Comparison of ENCODE assay signal across 14 cellular contexts in the genomic region with DNA sequence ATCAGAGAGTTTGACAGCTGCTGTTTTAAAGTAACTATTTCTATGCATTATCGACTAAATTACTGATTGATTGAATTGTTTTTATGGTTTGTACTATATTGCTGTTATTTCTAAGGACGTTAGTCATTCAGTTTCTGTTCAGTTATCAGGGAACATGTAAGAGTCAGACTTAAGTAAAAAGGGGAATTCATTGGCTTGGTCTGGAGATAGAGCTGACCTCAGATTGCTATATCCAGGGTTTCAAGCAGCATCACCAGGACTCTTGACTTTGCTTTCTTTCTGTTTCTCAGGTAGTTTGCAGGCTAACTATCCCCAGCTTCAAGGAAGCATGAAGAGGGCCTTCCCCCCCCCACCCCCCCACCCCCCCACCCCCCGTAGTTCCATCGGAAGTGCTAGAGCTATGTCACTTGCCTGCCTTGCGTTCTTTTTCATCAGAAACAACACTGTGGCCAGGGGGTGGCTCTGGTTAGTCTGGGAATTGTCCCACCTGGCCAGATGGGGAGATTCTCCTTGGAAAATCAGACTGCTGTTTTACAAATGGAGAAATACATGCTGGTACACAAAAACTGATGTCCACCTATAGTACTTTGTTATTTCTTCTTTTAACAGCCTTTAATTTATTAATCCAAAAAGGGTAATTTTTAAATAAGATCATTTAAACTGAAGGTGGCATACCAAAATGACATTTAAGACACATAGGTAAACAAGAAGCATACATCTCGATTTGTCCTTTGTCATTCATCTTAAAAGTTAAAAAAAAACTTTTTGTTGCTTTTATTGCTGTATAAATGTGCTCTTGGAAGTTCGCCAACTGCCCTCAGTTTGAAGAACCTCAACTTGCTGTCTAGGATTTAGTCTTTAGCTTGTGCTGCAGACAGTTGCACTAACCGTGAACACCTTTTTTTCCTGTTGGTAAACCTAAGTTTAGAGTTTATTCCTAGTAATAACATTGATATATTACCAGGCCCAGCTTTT. TPM values are rescaled to one million over a fixed set of nuclear protein-coding genes. Genes with fewer than 3 reads are reported as not detected.
A peak's percentile ranks its signal among the peaks of the same experiment; 100 is the strongest.
DNase-seq lines count a peak whose midpoint lies in the region; ATAC-seq, FAIRE-seq and TF ChIP-seq lines count a peak whose summit lies in the region.
"Had no signal": no experiment of that assay in that cellular context is flagged by ENCODE, and none has a peak within 500 bp of the region (broad histone marks: within the 10 kb centered on the region; RNA-seq: fewer than 3 reads in every experiment).

No MANE protein-coding gene starts in this region.

- peak; percentile 66 for ATAC-seq in CD8-positive, alpha-beta T cell
- ATAC-seq in GM21423 (IDR thresholded peaks at IDR 0.05; ENCODE audit: unreplicated experiment) (peak; percentile 54), T-helper 17 cell (peak; percentile 52), HepG2 (peak; percentile 37; the same call in 2 of the 3 replicates), GM18867 (IDR thresholded peaks at IDR 0.05; ENCODE audit: unreplicated experiment) (no peak)

- in situ Hi-C loops in HepG2 (cut with HindIII; ENCODE audit: extremely low pct_ligation_motif_present, low pct_unique_long_range_greater_than_20kb) = loop anchor here (5.0 kb wide), 1 partner anchor 72 kb away; a partner anchor contains a TSS

- TF ChIP-seq POLR2A in HepG2 (IDR thresholded peaks at IDR 0.05; ENCODE audit: insufficient read depth in 1 of 2, low read depth in 2 of 2, low read length in 2 of 2) = no peak

- no peak for DNase-seq in CD8-positive, alpha-beta T cell
- DNase-seq in T-helper 17 cell (no peak), HepG2 (ENCODE audit: low spot score) (no peak), Calu3 (no peak), activated gamma-delta T cell treated with Interleukin-2 at 50 U/mL for 16 hours (no peak)
- no peak for DNase-seq in activated CD8-positive, alpha-beta memory T cell treated with anti-CD3 and anti-CD28 coated beads for 24 hours
- DNase-seq: GDM1, NCI-H2081 treated with DMSO at 0.1 percent for 48 hours, small intestine had no signal

- H3K4me1 ChIP-seq in CD8-positive, alpha-beta T cell (ENCODE audit: insufficient read depth, low read length) = peaks cover 79% of the 10 kb centered on the region
- H3K4me1 ChIP-seq in HepG2 (ENCODE audit: insufficient read depth, low read length) = peaks cover 66% of the 10 kb centered on the region

- H2AFZ ChIP-seq in HepG2 (ENCODE audit: low read length) = no peak overlapping the region

- H3K4me3 Mint-ChIP-seq in CD8-positive, alpha-beta T cell = peak overlapping the region; percentile 13
- H3K4me3 Mint-ChIP-seq in T-helper 17 cell (peak overlapping the region; percentile 64), Calu3 (ENCODE audit: low read depth, unreplicated experiment) (no peak overlapping the region)

- H3K4me1 Mint-ChIP-seq in CD8-positive, alpha-beta T cell (ENCODE audit: low read depth) = peaks cover 91% of the 10 kb centered on the region
- H3K4me1 Mint-ChIP-seq in T-helper 17 cell = peaks cover 58% of the 10 kb centered on the region
- H3K4me1 Mint-ChIP-seq in Calu3 (ENCODE audit: low read depth, unreplicated experiment) = peaks cover 49% of the 10 kb centered on the region

- H3K79me2 ChIP-seq in HepG2 (ENCODE audit: insufficient read depth, low read length) = peaks cover 97% of the 10 kb centered on the region

- peaks cover 82% of the 10 kb centered on the region for H4K20me1 ChIP-seq in HepG2 (ENCODE audit: insufficient read depth, low read length)

- CTCF ChIA-PET in CD8-positive, alpha-beta T cell (lab: Charles Lee) = interaction anchor here (0.7 to 5.3 kb wide), 5 partner anchors 11 to 660 kb away, joined by 3 to 34 read pairs (median 6); a partner anchor contains a TSS
- CTCF ChIA-PET in HepG2 (lab: Yijun Ruan, JAX; ENCODE audit: low intra/inter-chr PET ratio, low total read pairs) (no interaction called here), Calu3 (lab: Charles Lee) (interaction anchor here (1.0 kb wide), 1 partner anchor 9 kb away, joined by 3 read pairs; a partner anchor contains a TSS)

- FAIRE-seq in HepG2 (lab: Jason Lieb, UNC) = peak; percentile 18
- FAIRE-seq: colon, keratinocyte, small intestine had no signal

- no peaks in the 10 kb centered on the region for H3K9me3 Mint-ChIP-seq in CD8-positive, alpha-beta T cell
- H3K9me3 Mint-ChIP-seq in Calu3 (ENCODE audit: low read depth, unreplicated experiment) = no peaks in the 10 kb centered on the region

- no peak for TF ChIP-seq RAD21 in HepG2 (CRISPR knock-in tag; IDR thresholded peaks at IDR 0.05)

- TF ChIP-seq EP300 in HepG2 (IDR thresholded peaks at IDR 0.05; ENCODE audit: low read depth in 2 of 2, low read length in 2 of 2) (no peak), HepG2 (CRISPR knock-in tag; IDR thresholded peaks at IDR 0.05; ENCODE audit: borderline replicate concordance) (no peak)

- H3K36me3 Mint-ChIP-seq in CD8-positive, alpha-beta T cell = peaks cover 12% of the 10 kb centered on the region
- H3K36me3 Mint-ChIP-seq in T-helper 17 cell (ENCODE audit: low read depth) (no peaks in the 10 kb centered on the region), Calu3 (ENCODE audit: insufficient read depth, unreplicated experiment) (peaks cover 13% of the 10 kb centered on the region)

- BruUV-seq in HepG2 (replicated peaks; lab: Mats Ljungman, UMichigan) = no TSS peak
- BruUV-seq in Calu3 (replicated peaks; lab: Mats Ljungman, UMichigan) = no TSS peak

- TF ChIP-seq CTCF in CD8-positive, alpha-beta T cell (IDR thresholded peaks at IDR 0.05) = no peak
- TF ChIP-seq CTCF in HepG2 (CRISPR knock-in tag; IDR thresholded peaks at IDR 0.05) (no peak), Calu3 (IDR thresholded peaks at IDR 0.05; ENCODE audit: unreplicated experiment) (no peak)

- no peaks in the 10 kb centered on the region for H3K27me3 Mint-ChIP-seq in CD8-positive, alpha-beta T cell (ENCODE audit: low read depth)
- H3K27me3 Mint-ChIP-seq in T-helper 17 cell (no peaks in the 10 kb centered on the region), Calu3 (ENCODE audit: unreplicated experiment) (no peaks in the 10 kb centered on the region)

- peak overlapping the region; percentile 73 for H3K27ac Mint-ChIP-seq in CD8-positive, alpha-beta T cell
- H3K27ac Mint-ChIP-seq in T-helper 17 cell (peak overlapping the region; percentile 43), Calu3 (ENCODE audit: unreplicated experiment) (no peak overlapping the region)

- no peaks in the 10 kb centered on the region for H3K36me3 ChIP-seq in CD8-positive, alpha-beta T cell (ENCODE audit: insufficient read depth, low read length)
- H3K36me3 ChIP-seq in HepG2 (replicated peaks in 1 of 2; ENCODE audit: control insufficient read depth in 1 of 2, insufficient read depth in 2 of 2, low read length in 2 of 2) = peaks cover 0 to 5% of the 10 kb centered on the region in 2 experiments; a peak in 1 of 5 replicates

- H3K27me3 ChIP-seq in CD8-positive, alpha-beta T cell (ENCODE audit: insufficient read depth, low read length) = no peaks in the 10 kb centered on the region
- no peaks in the 10 kb centered on the region for H3K27me3 ChIP-seq in HepG2 (ENCODE audit: control insufficient read depth in 1 of 2, insufficient read depth in 2 of 2, low read length in 2 of 2)
- H3K27me3 ChIP-seq: tibial nerve had no signal

- POLR2A ChIA-PET in CD8-positive, alpha-beta T cell (lab: Charles Lee) = interaction anchor here (0.5 to 3.7 kb wide), 2 partner anchors 8 to 175 kb away, joined by 3 to 31 read pairs; a partner anchor contains a TSS
- POLR2A ChIA-PET in HepG2 (lab: Yijun Ruan, JAX) = interaction anchor here (1.0 to 3.6 kb wide), 3 partner anchors 10 to 159 kb away, joined by 3 to 36 read pairs (median 21); a partner anchor contains a TSS

- intact Hi-C loops in CD8-positive, alpha-beta T cell (cut with DNase I, micrococcal nuclease) = no loop called here
- intact Hi-C loops in HepG2 (cut with micrococcal nuclease; ENCODE audit: unreplicated experiment) (loop anchor here (2.0 to 10.0 kb wide), 2 partner anchors 67 to 165 kb away; a partner anchor contains a TSS), Calu3 (cut with micrococcal nuclease; ENCODE audit: unreplicated experiment) (no loop called here)

- H3K4me2 ChIP-seq in HepG2 (ENCODE audit: low read depth, low read length) = no peak overlapping the region

- no peak overlapping the region for H3K9ac ChIP-seq in HepG2 (ENCODE audit: insufficient read depth, low read depth, low read length)

- H3K27ac ChIP-seq in CD8-positive, alpha-beta T cell (ENCODE audit: low read depth, low read length) = no peak overlapping the region
- peak overlapping the region; percentile 78 for H3K27ac ChIP-seq in HepG2 (ENCODE audit: extremely low read length, insufficient read depth, low read length)
- H3K27ac ChIP-seq: tibial nerve had no signal

- no peaks in the 10 kb centered on the region for H3K9me3 ChIP-seq in CD8-positive, alpha-beta T cell (ENCODE audit: low read length)
- H3K9me3 ChIP-seq in T-helper 17 cell (ENCODE audit: control insufficient read depth, low read length, poor library complexity, severe bottlenecking) (no peaks in the 10 kb centered on the region), HepG2 (ENCODE audit: low read length) (no peaks in the 10 kb centered on the region)
- H3K9me3 ChIP-seq: tibial nerve had no signal

- H3K4me3 ChIP-seq in CD8-positive, alpha-beta T cell (ENCODE audit: low read depth, low read length) = no peak overlapping the region
- H3K4me3 ChIP-seq in HepG2 (replicated peaks in 1 of 3; ENCODE audit: insufficient read depth in 1 of 3, low read depth in 2 of 3, low read length in 3 of 3) = no peak overlapping the region
- H3K4me3 ChIP-seq: tibial nerve had no signal

- 52% methylated on average over 8 of the region's 8 CpGs for WGBS in HepG2 (ENCODE audit: low lambda C conversion rate)

RNA-seq across cellular contexts. Expression of a gene that starts 9.4 kb away (rescaled TPM):
- 10 to 100 TPM; 80.4 to 86.5 TPM for total RNA-seq in CD8-positive, alpha-beta T cell
- total RNA-seq in T-helper 17 cell (10 to 100 TPM; 66.7 to 78.6 TPM), HepG2 (2016; rRNA removed; fragmentation: Illumina TruSeq; extraction: Trizol) (72.0 and 99.1 TPM in 2 replicates), Calu3 (2022) (78.6 and 96.7 TPM in 2 replicates)
- 49.6 and 56.8 TPM in 2 replicates for total RNA-seq in HepG2 (2016; cell fraction: cytosol; rRNA removed; fragmentation: Illumina TruSeq; extraction: Trizol; ENCODE audit: low read depth)
- 73.5 and 83.9 TPM in 2 replicates for total RNA-seq in HepG2 (2016; cell fraction: insoluble cytoplasmic fraction; rRNA removed; fragmentation: Illumina TruSeq; extraction: Trizol)
- 44.9 and 46.8 TPM in 2 replicates for total RNA-seq in HepG2 (2016; cell fraction: membrane; rRNA removed; fragmentation: Illumina TruSeq; extraction: Trizol)
- total RNA-seq in HepG2 (2016; cell fraction: nucleus; rRNA removed; fragmentation: Illumina TruSeq; extraction: Trizol) = 57.9 and 58.5 TPM in 2 replicates
- 53.8 and 70.2 TPM in 2 replicates for polyA plus RNA-seq in HepG2 (2011; rRNA removed)
- 31.5 and 48.8 TPM in 2 replicates for polyA plus RNA-seq in HepG2 (2011; cell fraction: cytosol; rRNA removed)
- polyA plus RNA-seq in HepG2 (2011; cell fraction: nucleus; rRNA removed) = 25.3 and 31.2 TPM in 2 replicates
- 42.8 and 47.9 TPM in 2 replicates for polyA plus RNA-seq in HepG2 (2012)
- 2.2 and 3.3 TPM in 2 replicates for polyA plus RNA-seq in HepG2 (2016; cell fraction: cytosol; fragmentation: Illumina TruSeq; extraction: Trizol; ENCODE audit: low read depth)
- polyA plus RNA-seq in HepG2 (2016; cell fraction: insoluble cytoplasmic fraction; fragmentation: Illumina TruSeq; extraction: Trizol; ENCODE audit: low read depth) = 58.6 and 61.8 TPM in 2 replicates
- 6.7 and 8.8 TPM in 2 replicates for polyA plus RNA-seq in HepG2 (2016; cell fraction: membrane; fragmentation: Illumina TruSeq; extraction: Trizol; ENCODE audit: low read depth)
- 47.7 and 51.4 TPM in 2 replicates for polyA plus RNA-seq in HepG2 (2016; cell fraction: nucleus; fragmentation: Illumina TruSeq; extraction: Trizol; ENCODE audit: insufficient read depth, low read depth)
- polyA minus RNA-seq in HepG2 (2011; rRNA and poly(A)+ RNA removed; ENCODE audit: low replicate concordance) = 111 and 191 TPM in 2 replicates
- 40.4 and 42.0 TPM in 2 replicates for polyA minus RNA-seq in HepG2 (2011; cell fraction: cytosol; rRNA and poly(A)+ RNA removed)
- polyA minus RNA-seq in HepG2 (2011; cell fraction: nucleus; rRNA and poly(A)+ RNA removed) = 54.7 and 64.2 TPM in 2 replicates
